In genomic region chr6:20474756-20475542, GRCh38 we compare ENCODE assay signal across 27 cellular contexts.
"Had no signal": no experiment of that assay in that cellular context is flagged by ENCODE, and none has a peak within 500 bp of the region (broad histone marks: within the 10 kb centered on the region; RNA-seq: fewer than 3 reads in every experiment).

No MANE protein-coding gene starts in this region.

- H3K9me3 Mint-ChIP-seq: activated CD4-positive, alpha-beta T cell treated with anti-CD3 and anti-CD28 coated beads, Interleukin-2, amount 10 ng/mL, durations not matched to agents 24 days and 14 days; activated CD8-positive, alpha-beta T cell treated with anti-CD3 and anti-CD28 coated beads for 36 hours; activated naive CD4-positive, alpha-beta T cell treated with anti-CD3 and anti-CD28 coated beads, Interleukin-2, amount 50 U/mL, for 24 hours; activated T-helper 1 cell treated with anti-CD3 and anti-CD28 coated beads, Interleukin-12 subunit alpha, Interleukin-12 subunit beta, Interleukin-2, Interleukin-4 antibody, amounts not matched to agents 30 ng/mL and 10 ng/mL and 1 ng/mL, durations not matched to agents 14 hours and 24 hours and 36 hours; immature natural killer cell; stimulated activated naive B cell treated with anti-CD40 and anti-IgM and Interleukin-4, amounts not matched to agents 10 μg/mL and 1 μg/mL and 100 μg/mL, for 72 hours; T-helper 1 cell treated with Interleukin-12 subunit alpha and Interleukin-12 subunit beta and Interleukin-4 antibody, amounts not matched to agents 30 μg/mL and 1 μg/mL, for 36 hours had no signal

- H3K27me3 Mint-ChIP-seq: activated CD4-positive, alpha-beta T cell treated with anti-CD3 and anti-CD28 coated beads, Interleukin-2, amount 10 ng/mL, durations not matched to agents 24 days and 14 days; activated CD8-positive, alpha-beta memory T cell treated with anti-CD3 and anti-CD28 coated beads, Interleukin-2, amount 10 ng/mL, durations not matched to agents 7 days and 5 days; activated CD8-positive, alpha-beta T cell treated with anti-CD3 and anti-CD28 coated beads for 36 hours; activated naive CD4-positive, alpha-beta T cell treated with anti-CD3 and anti-CD28 coated beads, Interleukin-2, amount 50 U/mL, for 24 hours; stimulated activated naive B cell treated with anti-CD40 and anti-IgM and Interleukin-4, amounts not matched to agents 10 μg/mL and 1 μg/mL and 100 μg/mL, for 72 hours had no signal

- H3K4me1 ChIP-seq: body of pancreas, lower lobe of right lung, upper lobe of left lung had no signal

- H3K4me2 ChIP-seq: hepatocyte had no signal

- H3K4me3 ChIP-seq: body of pancreas, cardiac muscle cell, hepatocyte, lower lobe of right lung, mucosa of descending colon, thoracic aorta, upper lobe of left lung had no signal

- H3K9me3 ChIP-seq: body of pancreas, lower lobe of right lung, mucosa of descending colon, thoracic aorta, upper lobe of left lung had no signal

- H3K36me3 ChIP-seq: lower lobe of right lung, thoracic aorta, upper lobe of left lung had no signal

- H3K27ac ChIP-seq: body of pancreas, cardiac muscle cell, hepatocyte, lower lobe of right lung, thoracic aorta had no signal

- ATAC-seq: activated CD8-positive, alpha-beta memory T cell treated with anti-CD3 and anti-CD28 coated beads, Interleukin-2, amount 10 ng/mL, durations not matched to agents 7 days and 5 days; activated CD8-positive, alpha-beta T cell treated with anti-CD3 and anti-CD28 coated beads for 36 hours; body of pancreas; left lobe of liver; lower lobe of right lung; mucosa of descending colon; sciatic nerve; stimulated activated naive B cell treated with anti-CD40 and anti-IgM and Interleukin-4, amounts not matched to agents 10 μg/mL and 1 μg/mL and 100 μg/mL, for 72 hours had no signal

- DNase-seq: activated CD4-positive, alpha-beta T cell treated with anti-CD3 and anti-CD28 coated beads, Interleukin-2, amount 10 ng/mL, durations not matched to agents 24 days and 14 days; activated CD8-positive, alpha-beta memory T cell treated with anti-CD3 and anti-CD28 coated beads, Interleukin-2, amount 10 ng/mL, durations not matched to agents 7 days and 5 days; activated CD8-positive, alpha-beta T cell treated with anti-CD3 and anti-CD28 coated beads for 36 hours; activated gamma-delta T cell treated with Interleukin-2 at 50 U/mL for 16 hours; anterior cingulate cortex; body of pancreas; cortex of kidney; effector CD4-positive, alpha-beta T cell; glutamatergic neuron; immature natural killer cell; lower lobe of right lung; mesendoderm; mucosa of descending colon; occipital lobe; small intestine; stimulated activated CD4-positive, alpha-beta T cell treated with anti-CD3 and anti-CD28 coated beads, Interleukin-15, amount 100 ng/mL, for 24 hours; stimulated activated CD8-positive, alpha-beta memory T cell treated with anti-CD3 and anti-CD28 coated beads, Interleukin-4, amount 100 ng/mL, for 48 hours; stimulated activated naive B cell treated with anti-CD40 and anti-IgM and Interleukin-4, amounts not matched to agents 10 μg/mL and 1 μg/mL and 100 μg/mL, for 72 hours; upper lobe of left lung had no signal

- H3K27me3 ChIP-seq: body of pancreas, cardiac muscle cell, hepatocyte, upper lobe of left lung had no signal

- H3K27ac Mint-ChIP-seq: activated CD4-positive, alpha-beta T cell treated with anti-CD3 and anti-CD28 coated beads, Interleukin-2, amount 10 ng/mL, durations not matched to agents 24 days and 14 days; activated CD8-positive, alpha-beta memory T cell treated with anti-CD3 and anti-CD28 coated beads, Interleukin-2, amount 10 ng/mL, durations not matched to agents 7 days and 5 days; activated CD8-positive, alpha-beta T cell treated with anti-CD3 and anti-CD28 coated beads for 36 hours; activated naive CD4-positive, alpha-beta T cell treated with anti-CD3 and anti-CD28 coated beads, Interleukin-2, amount 50 U/mL, for 24 hours; stimulated activated naive B cell treated with anti-CD40 and anti-IgM and Interleukin-4, amounts not matched to agents 10 μg/mL and 1 μg/mL and 100 μg/mL, for 72 hours; T-helper 1 cell treated with Interleukin-12 subunit alpha and Interleukin-12 subunit beta and Interleukin-4 antibody, amounts not matched to agents 30 μg/mL and 1 μg/mL, for 36 hours had no signal

- H3K4me1 Mint-ChIP-seq: activated naive CD4-positive, alpha-beta T cell treated with anti-CD3 and anti-CD28 coated beads, Interleukin-2, amount 50 U/mL, for 24 hours had no signal

- H3K4me3 Mint-ChIP-seq: activated CD4-positive, alpha-beta T cell treated with anti-CD3 and anti-CD28 coated beads, Interleukin-2, amount 10 ng/mL, durations not matched to agents 24 days and 14 days; activated CD8-positive, alpha-beta memory T cell treated with anti-CD3 and anti-CD28 coated beads, Interleukin-2, amount 10 ng/mL, durations not matched to agents 7 days and 5 days; activated CD8-positive, alpha-beta T cell treated with anti-CD3 and anti-CD28 coated beads for 36 hours; activated naive CD4-positive, alpha-beta T cell treated with anti-CD3 and anti-CD28 coated beads, Interleukin-2, amount 50 U/mL, for 24 hours; activated T-helper 1 cell treated with anti-CD3 and anti-CD28 coated beads, Interleukin-12 subunit alpha, Interleukin-12 subunit beta, Interleukin-2, Interleukin-4 antibody, amounts not matched to agents 30 ng/mL and 10 ng/mL and 1 ng/mL, durations not matched to agents 14 hours and 24 hours and 36 hours; immature natural killer cell; stimulated activated naive B cell treated with anti-CD40 and anti-IgM and Interleukin-4, amounts not matched to agents 10 μg/mL and 1 μg/mL and 100 μg/mL, for 72 hours; T-helper 1 cell treated with Interleukin-12 subunit alpha and Interleukin-12 subunit beta and Interleukin-4 antibody, amounts not matched to agents 30 μg/mL and 1 μg/mL, for 36 hours had no signal

- H3K36me3 Mint-ChIP-seq: immature natural killer cell had no signal

- H2AFZ ChIP-seq: hepatocyte had no signal
